ENCODE assay signal across 8 cellular contexts in the genomic region with DNA sequence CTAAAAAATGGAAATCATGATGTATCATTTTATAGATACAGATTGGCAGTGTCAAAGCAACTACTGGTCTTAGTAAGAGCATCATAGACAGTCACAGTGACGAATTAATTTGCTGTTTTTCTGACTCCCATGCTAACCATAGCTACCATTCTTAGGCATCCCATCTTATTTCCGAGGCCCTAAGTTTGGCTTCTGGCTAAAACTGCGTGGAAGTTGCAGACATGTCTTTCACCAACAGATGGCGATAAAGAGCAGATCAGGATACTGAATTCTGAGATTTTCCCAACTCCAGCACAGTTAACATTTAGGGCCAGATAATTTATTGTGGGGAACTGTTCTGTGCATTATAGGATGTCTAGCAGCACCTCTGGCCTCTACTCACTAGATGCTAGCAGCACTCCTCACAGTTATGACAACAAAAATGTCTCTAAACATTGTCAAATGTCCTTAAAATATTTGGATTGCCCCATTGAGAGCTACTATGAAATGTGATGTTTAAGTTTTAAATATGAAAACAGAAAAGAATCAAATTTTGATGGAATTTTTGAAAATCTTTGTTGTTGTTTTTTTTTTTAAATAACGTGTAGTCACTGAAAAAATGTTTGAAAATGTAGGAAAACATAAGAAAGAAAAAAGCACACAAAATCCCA. TPM values are rescaled to one million over a fixed set of nuclear protein-coding genes. Genes with fewer than 3 reads are reported as not detected.
DNase-seq lines count a peak whose midpoint lies in the region; ATAC-seq lines count a peak whose summit lies in the region.

No MANE protein-coding gene starts in this region.

- no peak overlapping the region for H2BK15ac ChIP-seq in mesenchymal stem cell (ENCODE audit: low read depth, poor library complexity, severe bottlenecking)

- H3K9ac ChIP-seq in mesenchymal stem cell (ENCODE audit: low read length), result no peak overlapping the region

- no peak overlapping the region for H2AFZ ChIP-seq in mesenchymal stem cell (ENCODE audit: low read depth, low read length)

- no peak overlapping the region for H3K23ac ChIP-seq in mesenchymal stem cell (ENCODE audit: low read length in 2 of 2)

- no peak overlapping the region for H3K27ac ChIP-seq in mesenchymal stem cell (ENCODE audit: low read length, poor library complexity, severe bottlenecking)

- WGBS in mesenchymal stem cell, result 3% methylated on average over 3 of the region's 5 CpGs

- no peaks in the 10 kb centered on the region for H3K36me3 ChIP-seq in mesenchymal stem cell (ENCODE audit: control insufficient read depth in 1 of 2, insufficient read depth in 2 of 2, low read depth in 1 of 2, low read length in 2 of 2)

- H2BK12ac ChIP-seq in mesenchymal stem cell (ENCODE audit: low read length in 2 of 2), result no peak overlapping the region

- no peak for ATAC-seq in GM18907 (IDR thresholded peaks at IDR 0.05; ENCODE audit: unreplicated experiment)

- no peak overlapping the region for H3K4me2 ChIP-seq in mesenchymal stem cell (ENCODE audit: low read length, poor library complexity, severe bottlenecking)

- H2BK5ac ChIP-seq in mesenchymal stem cell (ENCODE audit: low read depth, low read length, poor library complexity, severe bottlenecking), result no peak overlapping the region

- no peak overlapping the region for H4K91ac ChIP-seq in mesenchymal stem cell (ENCODE audit: low read length)

- no peak overlapping the region for H3K18ac ChIP-seq in mesenchymal stem cell (ENCODE audit: low read depth in 1 of 2, low read length in 2 of 2)

- no peak overlapping the region for H2AK5ac ChIP-seq in mesenchymal stem cell (ENCODE audit: low read length, severe bottlenecking)

- no peaks in the 10 kb centered on the region for H3K4me1 ChIP-seq in mesenchymal stem cell (ENCODE audit: control insufficient read depth, insufficient read depth, low read depth, low read length)

- H3K79me1 ChIP-seq in mesenchymal stem cell (replicated peaks; ENCODE audit: low read length, poor library complexity, severe bottlenecking), result no peaks in the 10 kb centered on the region

- DNase-seq in NCI-H82 (lab: John Stamatoyannopoulos, UW) (peak; percentile 55), NCI-H82 treated with DMSO at 0.1 percent for 48 hours (lab: John Stamatoyannopoulos, UW; ENCODE audit: unreplicated experiment) (no peak), HCEC 1CT (peak; percentile 33), SKM-1 (lab: John Stamatoyannopoulos, UW; ENCODE audit: unreplicated experiment) (peak; percentile 23), ecto neural progenitor cell (ENCODE audit: low spot score) (peak; percentile 52), mesenchymal stem cell (peak; percentile 41), NCI-H1694 (lab: John Stamatoyannopoulos, UW) (no peak)

- H3K4me3 ChIP-seq in mesenchymal stem cell (ENCODE audit: insufficient read depth in 1 of 2, low read depth in 1 of 2, low read length in 2 of 2), result no peak overlapping the region

- H3K27me3 ChIP-seq in mesenchymal stem cell (ENCODE audit: control insufficient read depth in 1 of 2, insufficient read depth in 1 of 2, low read length in 2 of 2), result peaks cover 0 to 5% of the 10 kb centered on the region in 2 experiments

- no peak overlapping the region for H3K4ac ChIP-seq in mesenchymal stem cell (ENCODE audit: low read depth in 1 of 2, low read length in 2 of 2)

- no peak overlapping the region for H3K14ac ChIP-seq in mesenchymal stem cell (ENCODE audit: low read length in 2 of 2)

- H2BK120ac ChIP-seq in mesenchymal stem cell (ENCODE audit: low read depth, low read length), result no peak overlapping the region

- H4K8ac ChIP-seq in mesenchymal stem cell (ENCODE audit: low read length), result no peak overlapping the region

- no peaks in the 10 kb centered on the region for H3K9me3 ChIP-seq in mesenchymal stem cell (ENCODE audit: control insufficient read depth, low read length)

RNA-seq across cellular contexts. Expression of a gene that starts 16.3 kb away (rescaled TPM):
- 0.11 TPM for polyA plus RNA-seq in mesenchymal stem cell (2013, experiment 1 of 2)
- 0.03 TPM for polyA plus RNA-seq in mesenchymal stem cell (2013, experiment 2 of 2)

RNA-seq across cellular contexts. Expression of a gene that starts 27.4 kb away (rescaled TPM):
- polyA plus RNA-seq in mesenchymal stem cell (2013, experiment 1 of 2), result not detected
- not detected for polyA plus RNA-seq in mesenchymal stem cell (2013, experiment 2 of 2)

RNA-seq across cellular contexts. Expression of a gene that starts 44.1 kb away (rescaled TPM):
- not detected for polyA plus RNA-seq in mesenchymal stem cell (2013, experiment 1 of 2)
- not detected for polyA plus RNA-seq in mesenchymal stem cell (2013, experiment 2 of 2)

Comparison
In these comparisons a context has a peak if more than half of its experiments do, and no peak if none do; other contexts are left out.
1. DNase-seq: peak in NCI-H82 (single experiment), HCEC 1CT (single experiment), SKM-1 (single experiment), ecto neural progenitor cell (single experiment) and mesenchymal stem cell (single experiment); none in NCI-H82 treated with DMSO at 0.1 percent for 48 hours (single experiment) and NCI-H1694 (single experiment).